22 cellular contexts compared by ENCODE assay signal in genomic region chr10:35992107-35992506, GRCh38.
"Had no signal": no experiment of that assay in that cellular context is flagged by ENCODE, and none has a peak within 500 bp of the region (broad histone marks: within the 10 kb centered on the region; RNA-seq: fewer than 3 reads in every experiment).

No MANE protein-coding gene starts in this region.

- H3K9me3 ChIP-seq: colonic mucosa had no signal

- H3K4me3 ChIP-seq: breast epithelium, colonic mucosa, suprapubic skin, tibial nerve had no signal

- ATAC-seq: activated CD4-positive, alpha-beta T cell treated with anti-CD3 and anti-CD28 coated beads for 36 hours; sciatic nerve; stimulated activated effector memory CD8-positive, alpha-beta T cell treated with anti-CD3 and anti-CD28 coated beads, Interleukin-12 subunit alpha, Interleukin-12 subunit beta, amount 100 ng/mL, for 72 hours; stimulated activated naive CD8-positive, alpha-beta T cell treated with anti-CD3 and anti-CD28 coated beads, Interleukin-15, amount 100 ng/mL, for 72 hours had no signal

- H3K4me1 ChIP-seq: breast epithelium, colonic mucosa, suprapubic skin had no signal

- H3K27me3 ChIP-seq: breast epithelium, colonic mucosa, suprapubic skin, tibial nerve had no signal

- H3K27ac ChIP-seq: breast epithelium, colonic mucosa, suprapubic skin, tibial nerve had no signal

- DNase-seq: activated B cell treated with CpG ODN at 0.5 μM for 24 hours; activated CD4-positive, alpha-beta T cell treated with anti-CD3 and anti-CD28 coated beads for 36 hours; activated CD4-positive, alpha-beta T cell treated with anti-CD3 and anti-CD28 coated beads, Interleukin-2, amount 50 U/mL, for 4 hours; activated CD8-positive, alpha-beta memory T cell treated with anti-CD3 and anti-CD28 coated beads, Interleukin-2, amount 50 U/mL, for 48 hours; activated naive CD4-positive, alpha-beta T cell treated with Interleukin-2 at 50 U/mL for 16 hours; activated naive CD8-positive, alpha-beta T cell treated with anti-CD3 and anti-CD28 coated beads for 36 hours; activated T-cell treated with anti-CD3 and anti-CD28 coated beads, Interleukin-2, amount 50 U/mL, for 48 hours; colonic mucosa; endodermal cell; kidney; mammary epithelial cell; midbrain; nucleus accumbens; small intestine; stimulated activated CD4-positive, alpha-beta T cell treated with anti-CD3 and anti-CD28 coated beads, Interleukin-2, amount 100 ng/mL, for 24 hours; stimulated activated naive CD8-positive, alpha-beta T cell treated with anti-CD3 and anti-CD28 coated beads, Interleukin-15, amount 100 ng/mL, for 72 hours; T1000 had no signal

- H3K36me3 ChIP-seq: breast epithelium, colonic mucosa, suprapubic skin, tibial nerve had no signal
